In genomic region chr1:150572918-150573647, GRCh38 we compare ENCODE assay signal across 8 cellular contexts.
DNase-seq lines count a peak whose midpoint lies in the region; TF ChIP-seq lines count a peak whose summit lies in the region.

No MANE protein-coding gene starts in this region.

- H3K36me3 ChIP-seq in SU-DHL-6 (ENCODE audit: low read length) = peaks cover 51% of the 10 kb centered on the region

- H3K27ac ChIP-seq in SU-DHL-6 (ENCODE audit: low read depth, low read length) = peak overlapping the region; percentile 91

- H4K20me1 ChIP-seq in SU-DHL-6 (ENCODE audit: low read depth, low read length) = peaks cover 43% of the 10 kb centered on the region

- H3K4me3 ChIP-seq in SU-DHL-6 (ENCODE audit: insufficient read depth, low read length, poor library complexity, severe bottlenecking) = no peak overlapping the region

- H3K79me2 ChIP-seq in SU-DHL-6 (ENCODE audit: insufficient read depth, low read length) = peaks cover 57% of the 10 kb centered on the region

- no peak overlapping the region for H2AFZ ChIP-seq in SU-DHL-6 (ENCODE audit: low read depth, low read length, severe bottlenecking)

- peak overlapping the region; percentile 81 for H3K4me2 ChIP-seq in SU-DHL-6 (ENCODE audit: low read depth, low read length, poor library complexity, severe bottlenecking)

- peak; percentile 45 for DNase-seq in fibroblast of peridontal ligament (ENCODE audit: extremely low read depth)
- DNase-seq in stimulated activated CD8-positive, alpha-beta memory T cell treated with anti-CD3 and anti-CD28 coated beads, Interleukin-4, amount 100 ng/mL, for 48 hours = peak; percentile 26
- no peak for DNase-seq in superior temporal gyrus (ENCODE audit: extremely low spot score)
- DNase-seq in foreskin melanocyte = no peak
- no peak for DNase-seq in activated CD8-positive, alpha-beta memory T cell treated with anti-CD3 and anti-CD28 coated beads, Interleukin-2, amount 50 U/mL, for 48 hours
- DNase-seq in activated CD4-positive, alpha-beta T cell treated with anti-CD3 and anti-CD28 coated beads for 48 hours = no peak

- no peaks in the 10 kb centered on the region for H3K9me2 ChIP-seq in SU-DHL-6 (replicated peaks; ENCODE audit: insufficient read depth, low read length)

- no peaks in the 10 kb centered on the region for H3K27me3 ChIP-seq in SU-DHL-6 (ENCODE audit: low read length)

- no peak for TF ChIP-seq CTCF in SU-DHL-6 (IDR thresholded peaks at IDR 0.05; ENCODE audit: insufficient read depth, low read length, poor library complexity, severe bottlenecking)

- no peak overlapping the region; the same call in 1 of the 2 replicates for H3K9ac ChIP-seq in SU-DHL-6 (ENCODE audit: low read length)

- H3F3A ChIP-seq in SU-DHL-6 (ENCODE audit: insufficient read depth) = peaks cover 88% of the 10 kb centered on the region

- TF ChIP-seq POLR2A in GM18526 (IDR thresholded peaks at IDR 0.05; ENCODE audit: extremely low read depth, insufficient read length) = peak; percentile 59

- H3K9me3 ChIP-seq in SU-DHL-6 (ENCODE audit: insufficient read depth, low read length) = no peaks in the 10 kb centered on the region

Comparison
In these comparisons a context has a peak if more than half of its experiments do, and no peak if none do; other contexts are left out.
1. DNase-seq: peak in fibroblast of peridontal ligament (single experiment) and stimulated activated CD8-positive, alpha-beta memory T cell treated with anti-CD3 and anti-CD28 coated beads, Interleukin-4, amount 100 ng/mL, for 48 hours (single experiment); none in superior temporal gyrus (single experiment), foreskin melanocyte (single experiment), activated CD8-positive, alpha-beta memory T cell treated with anti-CD3 and anti-CD28 coated beads, Interleukin-2, amount 50 U/mL, for 48 hours (single experiment) and activated CD4-positive, alpha-beta T cell treated with anti-CD3 and anti-CD28 coated beads for 48 hours (single experiment).